In the genomic region with DNA sequence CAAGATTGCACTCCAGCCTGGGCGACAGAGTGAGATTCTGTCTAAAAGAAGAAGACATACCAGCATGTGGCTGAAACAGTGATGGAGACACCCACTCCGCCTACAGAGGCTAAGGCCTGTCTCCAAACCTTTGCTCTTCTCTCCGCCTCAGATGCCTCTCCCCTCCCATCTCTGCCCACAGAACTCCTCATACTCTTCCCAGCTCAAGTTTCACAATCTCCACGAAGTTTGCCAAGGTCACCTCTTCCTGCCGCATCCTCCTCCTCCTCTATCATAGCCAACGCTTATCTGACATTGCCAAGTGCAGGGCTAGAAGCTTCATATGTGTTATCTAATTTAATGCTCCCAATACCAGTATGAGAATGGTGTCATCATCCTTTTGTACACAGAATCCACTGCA, we compare ENCODE assay signal across 1 cellular context.
TF ChIP-seq lines count a peak whose summit lies in the region.

No MANE protein-coding gene starts in this region.

TF ChIP-seq in HepG2, 621 proteins besides CTCF, POLR2A, EP300 and RAD21:
- peak; percentile 16; the same call in 1 of the 2 replicates for TF ChIP-seq CEBPB (IDR thresholded peaks at IDR 0.05; ENCODE audit: borderline replicate concordance, low read depth, low read length)
- TF ChIP-seq ZNF629 (CRISPR knock-in tag; conservative IDR thresholded peaks at IDR 0.05): no peak
- TF ChIP-seq, protein P1, sequence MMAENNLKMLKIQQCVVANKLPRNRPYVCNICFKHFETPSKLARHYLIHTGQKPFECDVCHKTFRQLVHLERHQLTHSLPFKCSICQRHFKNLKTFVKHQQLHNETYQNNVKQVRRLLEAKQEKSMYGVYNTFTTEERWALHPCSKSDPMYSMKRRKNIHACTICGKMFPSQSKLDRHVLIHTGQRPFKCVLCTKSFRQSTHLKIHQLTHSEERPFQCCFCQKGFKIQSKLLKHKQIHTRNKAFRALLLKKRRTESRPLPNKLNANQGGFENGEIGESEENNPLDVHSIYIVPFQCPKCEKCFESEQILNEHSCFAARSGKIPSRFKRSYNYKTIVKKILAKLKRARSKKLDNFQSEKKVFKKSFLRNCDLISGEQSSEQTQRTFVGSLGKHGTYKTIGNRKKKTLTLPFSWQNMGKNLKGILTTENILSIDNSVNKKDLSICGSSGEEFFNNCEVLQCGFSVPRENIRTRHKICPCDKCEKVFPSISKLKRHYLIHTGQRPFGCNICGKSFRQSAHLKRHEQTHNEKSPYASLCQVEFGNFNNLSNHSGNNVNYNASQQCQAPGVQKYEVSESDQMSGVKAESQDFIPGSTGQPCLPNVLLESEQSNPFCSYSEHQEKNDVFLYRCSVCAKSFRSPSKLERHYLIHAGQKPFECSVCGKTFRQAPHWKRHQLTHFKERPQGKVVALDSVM (CRISPR knock-in tag; IDR thresholded peaks at IDR 0.05): peak; percentile 52; the same call in 1 of the 2 replicates
- peak; percentile 7; the same call in 1 of the 2 replicates for TF ChIP-seq ARID5B (CRISPR knock-in tag; IDR thresholded peaks at IDR 0.05)
- 0 out of 2 replicates have a peak, but pooled peaks have one; percentile 18 for TF ChIP-seq PHF21A (CRISPR knock-in tag; IDR thresholded peaks at IDR 0.05)
- 0 out of 2 replicates have a peak, but pooled peaks have one; percentile 48 for TF ChIP-seq ATF3 (CRISPR knock-in tag; IDR thresholded peaks at IDR 0.05)
- TF ChIP-seq CEBPG (CRISPR knock-in tag; IDR thresholded peaks at IDR 0.05): peak; percentile 17; the same call in 1 of the 2 replicates
- TF ChIP-seq HMG20A (CRISPR knock-in tag; IDR thresholded peaks at IDR 0.05; ENCODE audit: borderline replicate concordance): no peak
TF ChIP-seq in HepG2: peak in this region for 6.
